In the genomic region with DNA sequence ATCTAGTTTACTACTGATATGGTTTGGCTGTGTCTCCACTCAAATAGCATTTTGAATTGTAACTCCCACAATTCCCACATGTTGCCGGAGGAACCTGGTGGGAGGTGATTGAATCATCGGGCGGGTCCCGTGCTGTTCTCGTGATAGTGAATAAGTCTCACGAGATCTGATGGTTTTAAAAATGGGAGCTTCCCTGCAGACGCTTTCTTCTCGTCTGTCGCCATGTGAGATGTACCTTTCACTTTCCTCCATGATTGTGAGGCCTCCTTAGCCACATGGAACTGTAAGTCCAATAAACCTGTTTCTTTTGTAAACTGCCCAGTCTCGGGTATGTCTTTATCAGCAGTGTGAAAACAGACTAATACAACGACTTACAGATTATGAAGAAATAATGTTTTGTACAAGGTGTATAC, we compare ENCODE assay signal across 31 cellular contexts. TPM values are rescaled to one million over a fixed set of nuclear protein-coding genes. Genes with fewer than 3 reads are reported as not detected.
DNase-seq lines count a peak whose midpoint lies in the region; ATAC-seq, FAIRE-seq and TF ChIP-seq lines count a peak whose summit lies in the region.
"Had no signal": no experiment of that assay in that cellular context is flagged by ENCODE, and none has a peak within 500 bp of the region (broad histone marks: within the 10 kb centered on the region; RNA-seq: fewer than 3 reads in every experiment).

No MANE protein-coding gene starts in this region.

- H2AFZ ChIP-seq in HepG2 (ENCODE audit: low read length): no peak overlapping the region
- H2AFZ ChIP-seq: PC-9 had no signal

- H3K4me1 ChIP-seq in HepG2 (ENCODE audit: insufficient read depth, low read length) (peaks cover 6% of the 10 kb centered on the region), right lobe of liver (peaks cover 0 to 7% (median under 1%) of the 10 kb centered on the region in 4 donors)
- H3K4me1 ChIP-seq: upper lobe of right lung had no signal

- H3K27ac Mint-ChIP-seq in activated CD8-positive, alpha-beta T cell treated with anti-CD3 and anti-CD28 coated beads, Interleukin-2, amount 10 ng/mL, durations not matched to agents 7 days and 5 days: no peak overlapping the region
- H3K27ac Mint-ChIP-seq: activated CD4-positive, alpha-beta T cell treated with anti-CD3 and anti-CD28 coated beads, Interleukin-2, amount 10 ng/mL, durations not matched to agents 24 days and 14 days; activated naive CD4-positive, alpha-beta T cell treated with anti-CD3 and anti-CD28 coated beads, Interleukin-2, amount 50 U/mL, for 24 hours; memory B cell; nephron progenitor cell; stimulated activated naive B cell treated with anti-CD40 and anti-IgM and Interleukin-4, amounts not matched to agents 10 μg/mL and 1 μg/mL and 100 μg/mL, for 72 hours had no signal

- no peaks in the 10 kb centered on the region for H3K9me3 ChIP-seq in HepG2 (ENCODE audit: low read length)
- no peaks in the 10 kb centered on the region for H3K9me3 ChIP-seq in right lobe of liver
- H3K9me3 ChIP-seq: HAP-1, ovary, upper lobe of right lung had no signal

- no peaks in the 10 kb centered on the region for H3K27me3 Mint-ChIP-seq in activated CD8-positive, alpha-beta T cell treated with anti-CD3 and anti-CD28 coated beads, Interleukin-2, amount 10 ng/mL, durations not matched to agents 7 days and 5 days (ENCODE audit: low read depth)
- H3K27me3 Mint-ChIP-seq: activated CD4-positive, alpha-beta T cell treated with anti-CD3 and anti-CD28 coated beads, Interleukin-2, amount 10 ng/mL, durations not matched to agents 24 days and 14 days; activated naive CD4-positive, alpha-beta T cell treated with anti-CD3 and anti-CD28 coated beads, Interleukin-2, amount 50 U/mL, for 24 hours had no signal

- H3K4me3 ChIP-seq in HepG2 (replicated peaks in 1 of 3; ENCODE audit: insufficient read depth in 1 of 3, low read depth in 2 of 3, low read length in 3 of 3) (no peak overlapping the region), right lobe of liver (no peak overlapping the region), fibroblast of mammary gland (ENCODE audit: control insufficient read depth, low read depth, low read length) (no peak overlapping the region), brain microvascular endothelial cell (ENCODE audit: low read depth, low read length) (no peak overlapping the region)
- H3K4me3 ChIP-seq: HAP-1, ovary, PC-9, upper lobe of right lung had no signal

- CTCF ChIA-PET in HepG2 (lab: Yijun Ruan, JAX; ENCODE audit: low intra/inter-chr PET ratio, low total read pairs): no interaction called here
- CTCF ChIA-PET in activated CD8-positive, alpha-beta T cell treated with anti-CD3 and anti-CD28 coated beads, Interleukin-2, amount 10 ng/mL, durations not matched to agents 7 days and 5 days (lab: Charles Lee): no interaction called here

- no peak for TF ChIP-seq POLR2A in HepG2 (IDR thresholded peaks at IDR 0.05; ENCODE audit: insufficient read depth in 1 of 2, low read depth in 2 of 2, low read length in 2 of 2)
- TF ChIP-seq POLR2A in right lobe of liver (IDR thresholded peaks at IDR 0.05): no peak

- ATAC-seq in HepG2: no peak
- no peak for ATAC-seq in right lobe of liver
- ATAC-seq in HG03045 (IDR thresholded peaks at IDR 0.05; ENCODE audit: unreplicated experiment): no peak
- no peak for ATAC-seq in activated CD8-positive, alpha-beta T cell treated with anti-CD3 and anti-CD28 coated beads, Interleukin-2, amount 10 ng/mL, durations not matched to agents 7 days and 5 days
- ATAC-seq: stimulated activated naive B cell treated with anti-CD40 and anti-IgM and Interleukin-4, amounts not matched to agents 10 μg/mL and 1 μg/mL and 100 μg/mL, for 72 hours; upper lobe of right lung had no signal

- BruUV-seq in HepG2 (replicated peaks; lab: Mats Ljungman, UMichigan): no TSS peak

- no peak for TF ChIP-seq EP300 in HepG2 (IDR thresholded peaks at IDR 0.05; ENCODE audit: low read depth in 2 of 2, low read length in 2 of 2)
- no peak for TF ChIP-seq EP300 in HepG2 (CRISPR knock-in tag; IDR thresholded peaks at IDR 0.05; ENCODE audit: borderline replicate concordance)

- H3K27ac ChIP-seq in HepG2 (ENCODE audit: extremely low read length, insufficient read depth, low read length) (no peak overlapping the region), right lobe of liver (no peak overlapping the region), brain microvascular endothelial cell (no peak overlapping the region)
- H3K27ac ChIP-seq: HL-60, ovary, PC-9, upper lobe of right lung had no signal

- TF ChIP-seq CTCF in HepG2 (CRISPR knock-in tag; IDR thresholded peaks at IDR 0.05): no peak
- no peak for TF ChIP-seq CTCF in right lobe of liver (IDR thresholded peaks at IDR 0.05)
- TF ChIP-seq CTCF in fibroblast of mammary gland (conservative IDR thresholded peaks at IDR 0.05; ENCODE audit: control insufficient read depth, insufficient read depth, low read depth, low read length): no peak
- TF ChIP-seq CTCF in brain microvascular endothelial cell (IDR thresholded peaks at IDR 0.05; ENCODE audit: low read depth, low read length, missing control alignments): no peak

- no peak overlapping the region for H3K4me2 ChIP-seq in HepG2 (ENCODE audit: low read depth, low read length)
- H3K4me2 ChIP-seq: PC-9 had no signal

- no peaks in the 10 kb centered on the region for H3K36me3 ChIP-seq in HepG2 (replicated peaks in 1 of 2; ENCODE audit: control insufficient read depth in 1 of 2, insufficient read depth in 2 of 2, low read length in 2 of 2)
- no peaks in the 10 kb centered on the region for H3K36me3 ChIP-seq in right lobe of liver
- H3K36me3 ChIP-seq in brain microvascular endothelial cell (replicated peaks): no peaks in the 10 kb centered on the region
- H3K36me3 ChIP-seq: HAP-1, ovary, upper lobe of right lung had no signal

- POLR2A ChIA-PET in HepG2 (lab: Yijun Ruan, JAX): no interaction called here
- POLR2A ChIA-PET in activated CD8-positive, alpha-beta T cell treated with anti-CD3 and anti-CD28 coated beads, Interleukin-2, amount 10 ng/mL, durations not matched to agents 7 days and 5 days (lab: Charles Lee): no interaction called here

- no peak for FAIRE-seq in HepG2 (lab: Jason Lieb, UNC)
- FAIRE-seq: A204.1, GM19239, small intestine had no signal

- H3K27me3 ChIP-seq in HepG2 (ENCODE audit: control insufficient read depth in 1 of 2, insufficient read depth in 2 of 2, low read length in 2 of 2): no peaks in the 10 kb centered on the region
- no peaks in the 10 kb centered on the region for H3K27me3 ChIP-seq in right lobe of liver
- no peaks in the 10 kb centered on the region for H3K27me3 ChIP-seq in brain microvascular endothelial cell (replicated peaks)
- H3K27me3 ChIP-seq: ovary had no signal

- TF ChIP-seq RAD21 in HepG2 (CRISPR knock-in tag; IDR thresholded peaks at IDR 0.05): no peak

- DNase-seq in HepG2 (ENCODE audit: low spot score) (no peak), right lobe of liver (no peak), OCI-M1 (lab: John Stamatoyannopoulos, UW) (peak; percentile 78), fibroblast of mammary gland (ENCODE audit: low read depth) (peak; percentile 34), brain microvascular endothelial cell (no peak), NCI-H187 (lab: John Stamatoyannopoulos, UW) (no peak)
- no peak for DNase-seq in activated CD8-positive, alpha-beta T cell treated with anti-CD3 and anti-CD28 coated beads, Interleukin-2, amount 10 ng/mL, durations not matched to agents 7 days and 5 days
- DNase-seq: activated CD4-positive, alpha-beta T cell treated with anti-CD3 and anti-CD28 coated beads, Interleukin-2, amount 10 ng/mL, durations not matched to agents 24 days and 14 days; Karpas-422; NCI-H1436; NCI-H524 treated with DMSO at 0.1 percent for 48 hours; nephron progenitor cell; NK-92 treated with Interleukin-12 subunit alpha and Interleukin-12 subunit beta, amount 100 ng/mL, for 24 hours; ovary; PC-9; SHP77 treated with DMSO at 0.1 percent for 48 hours; small intestine; stimulated activated naive B cell treated with anti-CD40 and anti-IgM and Interleukin-4, amounts not matched to agents 10 μg/mL and 1 μg/mL and 100 μg/mL, for 72 hours; T1000; upper lobe of right lung had no signal

- peaks cover 5% of the 10 kb centered on the region for H3K9me3 Mint-ChIP-seq in activated CD8-positive, alpha-beta T cell treated with anti-CD3 and anti-CD28 coated beads, Interleukin-2, amount 10 ng/mL, durations not matched to agents 7 days and 5 days (ENCODE audit: insufficient read depth)
- H3K9me3 Mint-ChIP-seq: activated CD4-positive, alpha-beta T cell treated with anti-CD3 and anti-CD28 coated beads, Interleukin-2, amount 10 ng/mL, durations not matched to agents 24 days and 14 days; activated naive CD4-positive, alpha-beta T cell treated with anti-CD3 and anti-CD28 coated beads, Interleukin-2, amount 50 U/mL, for 24 hours; nephron progenitor cell had no signal

- no peaks in the 10 kb centered on the region for H3K36me3 Mint-ChIP-seq in activated CD8-positive, alpha-beta T cell treated with anti-CD3 and anti-CD28 coated beads, Interleukin-2, amount 10 ng/mL, durations not matched to agents 7 days and 5 days (ENCODE audit: low read depth)
- H3K36me3 Mint-ChIP-seq: activated naive CD4-positive, alpha-beta T cell treated with anti-CD3 and anti-CD28 coated beads, Interleukin-2, amount 50 U/mL, for 24 hours; memory B cell; stimulated activated naive B cell treated with anti-CD40 and anti-IgM and Interleukin-4, amounts not matched to agents 10 μg/mL and 1 μg/mL and 100 μg/mL, for 72 hours had no signal

- 58% methylated on average over 11 of the region's 11 CpGs for WGBS in HepG2 (ENCODE audit: low lambda C conversion rate)
- WGBS in right lobe of liver (ENCODE audit: insufficient coverage, low coverage, low lambda C conversion rate, missing lambda C conversion rate): 93% methylated on average over 11 of the region's 11 CpGs

- H3K9ac ChIP-seq in HepG2 (ENCODE audit: insufficient read depth, low read depth, low read length): no peak overlapping the region

- in situ Hi-C loops in HepG2 (cut with HindIII; ENCODE audit: extremely low pct_ligation_motif_present, low pct_unique_long_range_greater_than_20kb): no loop called here
- in situ Hi-C loops in brain microvascular endothelial cell (cut with HindIII; ENCODE audit: low pct_ligation_motif_present, low sequenced_read_pairs): no loop called here

- H3K4me1 Mint-ChIP-seq in activated CD8-positive, alpha-beta T cell treated with anti-CD3 and anti-CD28 coated beads, Interleukin-2, amount 10 ng/mL, durations not matched to agents 7 days and 5 days (ENCODE audit: low read depth): no peaks in the 10 kb centered on the region
- H3K4me1 Mint-ChIP-seq: activated CD4-positive, alpha-beta T cell treated with anti-CD3 and anti-CD28 coated beads, Interleukin-2, amount 10 ng/mL, durations not matched to agents 24 days and 14 days; activated naive CD4-positive, alpha-beta T cell treated with anti-CD3 and anti-CD28 coated beads, Interleukin-2, amount 50 U/mL, for 24 hours; memory B cell; stimulated activated naive B cell treated with anti-CD40 and anti-IgM and Interleukin-4, amounts not matched to agents 10 μg/mL and 1 μg/mL and 100 μg/mL, for 72 hours had no signal

- no peak overlapping the region for H3K4me3 Mint-ChIP-seq in activated CD8-positive, alpha-beta T cell treated with anti-CD3 and anti-CD28 coated beads, Interleukin-2, amount 10 ng/mL, durations not matched to agents 7 days and 5 days
- H3K4me3 Mint-ChIP-seq: activated CD4-positive, alpha-beta T cell treated with anti-CD3 and anti-CD28 coated beads, Interleukin-2, amount 10 ng/mL, durations not matched to agents 24 days and 14 days; activated naive CD4-positive, alpha-beta T cell treated with anti-CD3 and anti-CD28 coated beads, Interleukin-2, amount 50 U/mL, for 24 hours; memory B cell; nephron progenitor cell; stimulated activated naive B cell treated with anti-CD40 and anti-IgM and Interleukin-4, amounts not matched to agents 10 μg/mL and 1 μg/mL and 100 μg/mL, for 72 hours had no signal

- intact Hi-C loops in HepG2 (cut with micrococcal nuclease; ENCODE audit: unreplicated experiment): no loop called here
- intact Hi-C loops in right lobe of liver (cut with DNase I): no loop called here

- no peaks in the 10 kb centered on the region for H3K79me2 ChIP-seq in HepG2 (ENCODE audit: insufficient read depth, low read length)

- H4K20me1 ChIP-seq in HepG2 (ENCODE audit: insufficient read depth, low read length): no peaks in the 10 kb centered on the region

RNA-seq across cellular contexts. Expression of gene PYDC2, which starts 35.6 kb away (rescaled TPM):
- total RNA-seq in HepG2 (2016; rRNA removed; fragmentation: Illumina TruSeq; extraction: Trizol) (not detected in 2 replicates), right lobe of liver (not detected)
- not detected in 2 replicates for total RNA-seq in HepG2 (2016; cell fraction: cytosol; rRNA removed; fragmentation: Illumina TruSeq; extraction: Trizol; ENCODE audit: low read depth)
- total RNA-seq in HepG2 (2016; cell fraction: insoluble cytoplasmic fraction; rRNA removed; fragmentation: Illumina TruSeq; extraction: Trizol): not detected in 2 replicates
- not detected in 2 replicates for total RNA-seq in HepG2 (2016; cell fraction: membrane; rRNA removed; fragmentation: Illumina TruSeq; extraction: Trizol)
- not detected in 2 replicates for total RNA-seq in HepG2 (2016; cell fraction: nucleus; rRNA removed; fragmentation: Illumina TruSeq; extraction: Trizol)
- not detected in 2 replicates for polyA plus RNA-seq in HepG2 (2011; rRNA removed)
- polyA plus RNA-seq in HepG2 (2011; cell fraction: cytosol; rRNA removed): not detected in 2 replicates
- not detected in 2 replicates for polyA plus RNA-seq in HepG2 (2011; cell fraction: nucleus; rRNA removed)
- not detected in 2 replicates for polyA plus RNA-seq in HepG2 (2012)
- polyA plus RNA-seq in HepG2 (2016; cell fraction: cytosol; fragmentation: Illumina TruSeq; extraction: Trizol; ENCODE audit: low read depth): not detected in 2 replicates
- not detected in 2 replicates for polyA plus RNA-seq in HepG2 (2016; cell fraction: insoluble cytoplasmic fraction; fragmentation: Illumina TruSeq; extraction: Trizol; ENCODE audit: low read depth)
- polyA plus RNA-seq in HepG2 (2016; cell fraction: membrane; fragmentation: Illumina TruSeq; extraction: Trizol; ENCODE audit: low read depth): not detected in 2 replicates
- polyA plus RNA-seq in HepG2 (2016; cell fraction: nucleus; fragmentation: Illumina TruSeq; extraction: Trizol; ENCODE audit: insufficient read depth, low read depth): not detected in 2 replicates
- polyA minus RNA-seq in HepG2 (2011; rRNA and poly(A)+ RNA removed; ENCODE audit: low replicate concordance): not detected in 2 replicates
- polyA minus RNA-seq in HepG2 (2011; cell fraction: cytosol; rRNA and poly(A)+ RNA removed): not detected in 2 replicates
- polyA minus RNA-seq in HepG2 (2011; cell fraction: nucleus; rRNA and poly(A)+ RNA removed): not detected in 2 replicates
- total RNA-seq in activated CD8-positive, alpha-beta T cell treated with anti-CD3 and anti-CD28 coated beads, Interleukin-2, amount 10 ng/mL, durations not matched to agents 7 days and 5 days: not detected
- total RNA-seq: activated CD4-positive, alpha-beta T cell treated with anti-CD3 and anti-CD28 coated beads, Interleukin-2, amount 10 ng/mL, durations not matched to agents 24 days and 14 days; activated CD8-positive, alpha-beta memory T cell treated with anti-CD3 and anti-CD28 coated beads for 36 hours; cerebellum; glomerular endothelial cell; PC-9; renal cortical epithelial cell; upper lobe of right lung had no signal
- polyA plus RNA-seq: ovary, small intestine had no signal

Comparison
In these comparisons a context has a peak if more than half of its experiments do, and no peak if none do; other contexts are left out.
1. DNase-seq: peak in OCI-M1 (single experiment) and fibroblast of mammary gland (single experiment); none in HepG2 (single experiment), right lobe of liver (0 of 3), brain microvascular endothelial cell (single experiment), NCI-H187 (0 of 2) and activated CD8-positive, alpha-beta T cell treated with anti-CD3 and anti-CD28 coated beads, Interleukin-2, amount 10 ng/mL, durations not matched to agents 7 days and 5 days (single experiment).